ENCODE assay signal across 1 cellular context in the genomic region with DNA sequence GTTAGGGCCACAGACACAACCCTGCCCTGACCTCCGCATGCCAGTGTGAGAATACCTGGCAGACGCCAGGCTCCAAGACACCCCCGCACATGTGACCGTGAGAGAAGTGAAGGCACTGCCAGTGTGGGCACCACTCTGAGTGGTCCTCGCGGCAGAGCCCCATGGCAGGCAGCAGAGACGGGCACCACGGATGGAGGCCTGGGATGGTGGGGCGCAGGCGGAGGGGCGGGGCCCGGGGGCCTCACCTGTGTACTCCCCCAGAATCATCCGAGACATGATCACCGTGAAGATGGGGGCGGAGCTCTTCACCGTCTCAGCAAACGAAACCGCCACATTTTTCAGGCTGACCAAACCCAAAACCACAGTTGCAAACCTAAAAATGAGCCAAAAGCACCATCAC. TPM values are rescaled to one million over a fixed set of nuclear protein-coding genes. Genes with fewer than 3 reads are reported as not detected.
"Had no signal": no experiment of that assay in that cellular context is flagged by ENCODE, and none has a peak within 500 bp of the region (broad histone marks: within the 10 kb centered on the region; RNA-seq: fewer than 3 reads in every experiment).

No MANE protein-coding gene starts in this region.

RNA-seq across cellular contexts. Expression of a gene that starts 43.2 kb away (rescaled TPM):
- total RNA-seq: dermis microvascular lymphatic vessel endothelial cell had no signal
